In the genomic region with DNA sequence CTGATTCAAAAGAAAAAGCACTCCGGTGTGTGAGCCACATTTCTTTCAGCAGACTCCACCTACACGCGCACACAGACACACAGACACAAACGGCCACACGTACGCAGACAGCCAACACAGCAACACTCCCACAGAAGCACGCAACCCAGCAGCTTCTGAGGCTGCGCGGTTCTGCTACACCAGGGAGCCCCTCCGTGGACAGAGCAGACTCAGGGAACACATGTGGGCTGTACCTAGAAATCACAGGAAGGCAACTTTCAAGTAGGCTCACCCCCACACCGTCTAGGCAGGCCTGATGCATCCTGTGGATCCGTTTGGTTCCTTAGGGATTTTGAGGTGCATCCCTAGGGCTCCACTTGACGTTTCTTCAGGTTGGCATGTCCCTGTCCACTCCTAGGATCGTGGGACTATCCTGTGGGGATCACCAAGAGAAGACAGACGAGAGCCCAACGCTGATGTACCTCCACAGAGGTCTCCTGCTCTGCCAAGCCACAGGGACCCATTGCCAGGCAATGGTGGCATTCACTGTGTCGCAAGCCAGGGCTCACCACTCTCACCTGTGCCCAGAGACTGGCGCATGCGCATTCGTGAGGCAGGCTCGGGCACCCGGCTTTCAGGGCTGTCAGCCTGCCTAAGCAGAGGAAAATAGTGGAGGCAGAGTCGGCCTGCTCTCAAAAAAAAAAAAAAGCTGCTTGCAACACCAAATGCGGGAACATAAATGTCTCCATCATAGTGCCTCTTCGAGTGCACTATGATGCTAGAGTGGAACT, we compare ENCODE assay signal across 38 cellular contexts.
"Had no signal": no experiment of that assay in that cellular context is flagged by ENCODE, and none has a peak within 500 bp of the region (broad histone marks: within the 10 kb centered on the region; RNA-seq: fewer than 3 reads in every experiment).

No MANE protein-coding gene starts in this region.

- H3K27ac ChIP-seq: Peyer's patch, RWPE1, WERI-Rb-1 had no signal

- H3K9me3 ChIP-seq: MG63 had no signal

- H3K36me3 ChIP-seq: MG63, Peyer's patch, WERI-Rb-1 had no signal

- H3K4me3 ChIP-seq: MG63, Peyer's patch had no signal

- H3K4me1 ChIP-seq: Peyer's patch had no signal

- H3K27me3 ChIP-seq: MG63, Peyer's patch had no signal

- ATAC-seq: activated CD8-positive, alpha-beta memory T cell treated with anti-CD3 and anti-CD28 coated beads, Interleukin-2, amount 10 ng/mL, durations not matched to agents 7 days and 5 days; activated naive CD8-positive, alpha-beta T cell treated with anti-CD3 and anti-CD28 coated beads, Interleukin-2, amount 50 U/mL, for 24 hours; PC-3; Right ventricle myocardium inferior; SK-N-SH treated with all-trans-retinoic acid at 6 μM for 48 hours; T-cell had no signal

- DNase-seq: activated CD4-positive, alpha-beta memory T cell treated with anti-CD3 and anti-CD28 coated beads, Interleukin-2, amount 10 ng/mL, durations not matched to agents 7 days and 5 days; activated CD4-positive, alpha-beta T cell treated with anti-CD3 and anti-CD28 coated beads for 1 hour; activated CD4-positive, alpha-beta T cell treated with anti-CD3 and anti-CD28 coated beads for 48 hours; activated CD4-positive, CD25-positive, alpha-beta regulatory T cell; activated CD8-positive, alpha-beta memory T cell treated with anti-CD3 and anti-CD28 coated beads for 24 hours; activated CD8-positive, alpha-beta memory T cell treated with anti-CD3 and anti-CD28 coated beads, Interleukin-2, amount 10 ng/mL, durations not matched to agents 7 days and 5 days; activated CD8-positive, alpha-beta memory T cell treated with anti-CD3 and anti-CD28 coated beads, Interleukin-2, amount 50 U/mL, for 48 hours; activated effector memory CD4-positive, alpha-beta T cell treated with Interleukin-2 at 50 U/mL for 16 hours; activated naive CD4-positive, alpha-beta T cell treated with anti-CD3 and anti-CD28 coated beads, Interleukin-2, amount 10 ng/mL, durations not matched to agents 7 days and 5 days; activated naive CD8-positive, alpha-beta T cell treated with anti-CD3 and anti-CD28 coated beads, Interleukin-2, amount 50 U/mL, for 24 hours; activated T-cell treated with anti-CD3 and anti-CD28 coated beads, Interleukin-2, amount 50 U/mL, for 48 hours; anterior cingulate cortex; central memory CD4-positive, alpha-beta T cell; Kasumi-1; KG1; MG63; NCI-H1048; NCI-H1105 treated with DMSO at 0.1 percent for 48 hours; NCI-H1436; NCI-H1694; NCI-H1930; NCI-H2081 treated with DMSO at 0.1 percent for 48 hours; NCI-H2171 treated with DMSO at 0.1 percent for 48 hours; NCI-H2227 treated with DMSO at 0.1 percent for 48 hours; NCI-H446; NCI-H510A treated with DMSO at 0.1 percent for 48 hours; NCI-H526 treated with DMSO at 0.1 percent for 48 hours; NK-92 treated with Interleukin-12 subunit alpha and Interleukin-12 subunit beta, amount 100 ng/mL, for 24 hours; PC-3; Peyer's patch; SIG-M5; T-cell; T-helper 2 cell; T-helper 9 cell; WERI-Rb-1 had no signal
